3 cellular contexts compared by ENCODE assay signal in the genomic region with DNA sequence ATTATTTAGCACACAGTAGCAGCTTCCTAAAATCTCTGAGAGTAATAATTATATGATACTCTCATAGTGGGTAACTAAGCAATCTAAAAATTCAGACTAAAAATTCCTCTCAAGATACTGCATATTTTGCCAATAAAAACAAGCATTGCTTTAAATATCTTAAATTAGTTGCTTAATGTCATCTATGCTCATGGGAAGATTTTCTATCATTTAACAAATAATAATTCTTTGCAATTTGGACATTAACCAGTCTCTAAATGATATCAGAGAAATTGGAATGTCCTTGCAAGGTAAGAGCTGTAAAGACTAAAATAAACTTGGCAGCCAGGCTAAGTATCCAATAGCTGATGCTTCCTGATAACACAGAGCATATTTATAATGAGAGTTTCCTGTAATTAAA.
"Had no signal": no experiment of that assay in that cellular context is flagged by ENCODE, and none has a peak within 500 bp of the region (broad histone marks: within the 10 kb centered on the region; RNA-seq: fewer than 3 reads in every experiment).

No MANE protein-coding gene starts in this region.

- DNase-seq: GDM1, GF-D8 had no signal

- ATAC-seq: GM12878 had no signal

- H3K4me3 ChIP-seq: GM12878 had no signal
